Comparison of ENCODE assay signal across 17 cellular contexts in genomic region chr16:88503374-88503770, GRCh38. TPM values are rescaled to one million over a fixed set of nuclear protein-coding genes. Genes with fewer than 3 reads are reported as not detected.
DNase-seq lines count a peak whose midpoint lies in the region; TF ChIP-seq lines count a peak whose summit lies in the region.
"Had no signal": no experiment of that assay in that cellular context is flagged by ENCODE, and none has a peak within 500 bp of the region (broad histone marks: within the 10 kb centered on the region; RNA-seq: fewer than 3 reads in every experiment).

No MANE protein-coding gene starts in this region.

- H3K9me3 ChIP-seq in Peyer's patch (no peaks in the 10 kb centered on the region), right atrium auricular region (no peaks in the 10 kb centered on the region)
- H3K9me3 ChIP-seq: BE2C, suprapubic skin had no signal

- H3K36me3 ChIP-seq in Peyer's patch (no peaks in the 10 kb centered on the region), right atrium auricular region (no peaks in the 10 kb centered on the region)
- H3K36me3 ChIP-seq: BE2C, suprapubic skin had no signal

- H3K4me1 ChIP-seq in Peyer's patch = peaks cover 0 to 26% (median 7%) of the 10 kb centered on the region in 4 donors
- H3K4me1 ChIP-seq in right atrium auricular region = peaks cover 0 to 21% of the 10 kb centered on the region in 2 donors
- H3K4me1 ChIP-seq: suprapubic skin had no signal

- peak; percentile 61 for DNase-seq in COLO668 (lab: John Stamatoyannopoulos, UW; ENCODE audit: unreplicated experiment)
- peak in 1 of 3 donors; percentile 57 for DNase-seq in Peyer's patch
- DNase-seq in fibroblast of villous mesenchyme (ENCODE audit: low read depth) = peak; percentile 36
- no peak for DNase-seq in progenitor cell of endocrine pancreas (ENCODE audit: low spot score, unreplicated experiment)
- DNase-seq in stimulated activated CD4-positive, alpha-beta T cell treated with anti-CD3 and anti-CD28 coated beads, Interleukin-2, amount 100 ng/mL, for 48 hours = no peak
- DNase-seq in cerebellar nuclear complex (lab: John Stamatoyannopoulos, UW) = no peak
- DNase-seq in right atrium auricular region (ENCODE audit: low spot score) = no peak
- DNase-seq: activated CD4-positive, alpha-beta T cell treated with anti-CD3 and anti-CD28 coated beads for 48 hours; BE2C; DMS79 treated with DMSO at 0.1 percent for 48 hours; HCEC 1CT; NCI-H187; NCI-H510A; Right ventricle myocardium superior had no signal

- no peak for TF ChIP-seq POLR2A in Peyer's patch (IDR thresholded peaks at IDR 0.05)

- H3K4me3 Mint-ChIP-seq in progenitor cell of endocrine pancreas (ENCODE audit: low read depth) = no peak overlapping the region
- H3K4me3 Mint-ChIP-seq: activated naive CD8-positive, alpha-beta T cell; nephron had no signal

- no peaks in the 10 kb centered on the region for H3K9me3 Mint-ChIP-seq in progenitor cell of endocrine pancreas (ENCODE audit: low read depth)
- H3K9me3 Mint-ChIP-seq: nephron had no signal

- H3K27me3 Mint-ChIP-seq in progenitor cell of endocrine pancreas = no peaks in the 10 kb centered on the region
- H3K27me3 Mint-ChIP-seq: activated naive CD8-positive, alpha-beta T cell had no signal

- H3K4me3 ChIP-seq in Peyer's patch = no peak overlapping the region
- no peak overlapping the region for H3K4me3 ChIP-seq in fibroblast of villous mesenchyme (ENCODE audit: low read depth, low read length)
- no peak overlapping the region for H3K4me3 ChIP-seq in right atrium auricular region
- H3K4me3 ChIP-seq: suprapubic skin had no signal

- peaks cover 3% of the 10 kb centered on the region for H3K36me3 Mint-ChIP-seq in progenitor cell of endocrine pancreas (ENCODE audit: insufficient read depth)
- H3K36me3 Mint-ChIP-seq: activated naive CD8-positive, alpha-beta T cell had no signal

- peak overlapping the region; percentile 95 for H3K27ac Mint-ChIP-seq in progenitor cell of endocrine pancreas
- H3K27ac Mint-ChIP-seq: activated naive CD8-positive, alpha-beta T cell; nephron had no signal

- TF ChIP-seq CTCF in Peyer's patch (IDR thresholded peaks at IDR 0.05) (no peak), fibroblast of villous mesenchyme (IDR thresholded peaks at IDR 0.05; ENCODE audit: insufficient read depth, low read depth, low read length) (no peak), progenitor cell of endocrine pancreas (IDR thresholded peaks at IDR 0.05; ENCODE audit: unreplicated experiment) (no peak), right atrium auricular region (IDR thresholded peaks at IDR 0.05) (no peak)

- H3K4me1 Mint-ChIP-seq in progenitor cell of endocrine pancreas (ENCODE audit: low read depth) = peaks cover 24% of the 10 kb centered on the region
- H3K4me1 Mint-ChIP-seq: nephron had no signal

- peak overlapping the region in 3 of 4 donors; percentile 53 to 69 (median 62) for H3K27ac ChIP-seq in Peyer's patch
- H3K27ac ChIP-seq in right atrium auricular region = no peak overlapping the region
- H3K27ac ChIP-seq: suprapubic skin had no signal

- H3K27me3 ChIP-seq in Peyer's patch = no peaks in the 10 kb centered on the region
- H3K27me3 ChIP-seq in right atrium auricular region = no peaks in the 10 kb centered on the region
- H3K27me3 ChIP-seq: BE2C, suprapubic skin had no signal

RNA-seq across cellular contexts. Expression of gene ZFPM1, which starts 50.3 kb away (rescaled TPM):
- total RNA-seq in Peyer's patch (1 to 10 TPM; 3.0 to 7.9 (median 4.9) TPM), fibroblast of villous mesenchyme (2.6 TPM in 2 replicates), progenitor cell of endocrine pancreas (88.5 and 90.6 TPM in 2 replicates), right atrium auricular region (1 to 10 TPM; 1.7 to 2.4 TPM)

Comparison
In these comparisons a context has a peak if more than half of its experiments do, and no peak if none do; other contexts are left out.
1. DNase-seq: peak in COLO668 (single experiment) and fibroblast of villous mesenchyme (single experiment); none in progenitor cell of endocrine pancreas (single experiment), stimulated activated CD4-positive, alpha-beta T cell treated with anti-CD3 and anti-CD28 coated beads, Interleukin-2, amount 100 ng/mL, for 48 hours (0 of 2), cerebellar nuclear complex (0 of 2) and right atrium auricular region (single experiment).
2. H3K27ac ChIP-seq: peak in Peyer's patch (3 of 4); none in right atrium auricular region (0 of 2).
3. RNA of gene ZFPM1, which starts 50.3 kb away (total RNA-seq): 88.5 to 90.6 TPM in progenitor cell of endocrine pancreas; 3.0 to 7.9 TPM in Peyer's patch, 2.6 TPM in fibroblast of villous mesenchyme and 1.7 to 2.4 TPM in right atrium auricular region; every median in the first group is over 10 times any median in the second.